ENCODE assay signal across 8 cellular contexts in the genomic region with DNA sequence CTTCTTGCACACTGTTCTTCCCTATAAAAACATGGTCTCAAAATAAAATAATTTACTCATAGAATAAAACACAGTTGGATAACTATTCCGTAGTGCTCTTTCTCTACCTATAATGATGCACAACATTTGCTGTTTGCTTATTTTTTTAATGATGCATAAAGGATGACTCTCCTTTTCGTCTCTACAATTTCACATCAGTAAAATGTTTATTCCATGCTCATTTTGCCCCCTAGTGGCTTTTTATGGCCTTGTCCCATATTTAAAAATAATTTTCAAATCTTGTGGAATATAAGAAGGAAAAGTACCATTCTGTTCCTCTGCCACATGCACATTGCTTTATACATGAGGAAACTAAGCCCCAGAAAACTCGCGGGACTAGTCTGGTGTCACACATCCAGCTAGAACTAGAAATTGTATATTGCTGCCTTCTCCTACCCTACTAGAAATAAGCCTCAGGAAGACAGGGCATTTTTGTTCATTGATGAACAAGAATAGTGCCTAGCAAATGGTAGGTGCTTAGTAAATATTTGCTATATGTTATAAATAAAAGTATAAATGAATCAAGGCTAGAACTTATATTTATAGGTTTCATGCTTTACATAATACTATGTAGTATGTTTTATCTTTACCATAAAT. TPM values are rescaled to one million over a fixed set of nuclear protein-coding genes. Genes with fewer than 3 reads are reported as not detected.
DNase-seq lines count a peak whose midpoint lies in the region; ATAC-seq and TF ChIP-seq lines count a peak whose summit lies in the region.

No MANE protein-coding gene starts in this region.

- no peak overlapping the region for H3K4me3 Mint-ChIP-seq in nephron progenitor cell

- H3K4me1 Mint-ChIP-seq in nephron progenitor cell = no peaks in the 10 kb centered on the region

- peak; percentile 34 for DNase-seq in SIG-M5 treated with dmso at 0.1 percent for 504 hours (lab: John Stamatoyannopoulos, UW; ENCODE audit: unreplicated experiment)
- DNase-seq in SIG-M5 (lab: John Stamatoyannopoulos, UW) = no peak
- peak; percentile 23 for DNase-seq in NCI-H446 treated with DMSO at 0.1 percent for 48 hours (lab: John Stamatoyannopoulos, UW)
- peak; percentile 23 for DNase-seq in cerebellum (ENCODE audit: low spot score)
- DNase-seq in nephron progenitor cell = no peak
- no peak for DNase-seq in HuH-7 (ENCODE audit: low spot score)
- no peak for DNase-seq in activated effector memory CD4-positive, alpha-beta T cell treated with anti-CD3 and anti-CD28 coated beads, Interleukin-2, amount 50 U/mL, for 16 hours
- DNase-seq in left colon = no peak

- H3K36me3 Mint-ChIP-seq in nephron progenitor cell (ENCODE audit: low read depth) = no peaks in the 10 kb centered on the region

- intact Hi-C loops in left colon (cut with DNase I, micrococcal nuclease) = no loop called here

- ATAC-seq in left colon = no peak

- H3K9me3 Mint-ChIP-seq in nephron progenitor cell = peaks cover 4% of the 10 kb centered on the region

- no peak overlapping the region for H3K27ac Mint-ChIP-seq in nephron progenitor cell

- H3K27me3 Mint-ChIP-seq in nephron progenitor cell (ENCODE audit: low read depth, poor library complexity) = no peaks in the 10 kb centered on the region

- TF ChIP-seq CTCF in nephron progenitor cell (IDR thresholded peaks at IDR 0.05) = peak; percentile 63

RNA-seq across cellular contexts. Expression of gene KCTD16, which starts 12.7 kb away (rescaled TPM):
- total RNA-seq in cerebellum (20.4 TPM), left colon (under 1 TPM in 1 of 2 donors, not detected in 1; 0.11 TPM)

RNA-seq across cellular contexts. Expression of gene YIPF5, which starts 12.9 kb away (rescaled TPM):
- total RNA-seq in cerebellum = 38.6 TPM
- total RNA-seq in left colon = 10 to 100 TPM; 44.1 to 58.2 TPM

Comparison
In these comparisons a context has a peak if more than half of its experiments do, and no peak if none do; other contexts are left out.
1. DNase-seq: peak in SIG-M5 treated with dmso at 0.1 percent for 504 hours (single experiment), NCI-H446 treated with DMSO at 0.1 percent for 48 hours (single experiment) and cerebellum (single experiment); none in SIG-M5 (single experiment), nephron progenitor cell (single experiment), HuH-7 (single experiment), activated effector memory CD4-positive, alpha-beta T cell treated with anti-CD3 and anti-CD28 coated beads, Interleukin-2, amount 50 U/mL, for 16 hours (single experiment) and left colon (0 of 2).
2. RNA of gene KCTD16, which starts 12.7 kb away (total RNA-seq): 20.4 TPM in cerebellum (single experiment); 0.11 TPM in left colon; every median in the first group is over 10 times any median in the second.